28 cellular contexts compared by ENCODE assay signal in the genomic region with DNA sequence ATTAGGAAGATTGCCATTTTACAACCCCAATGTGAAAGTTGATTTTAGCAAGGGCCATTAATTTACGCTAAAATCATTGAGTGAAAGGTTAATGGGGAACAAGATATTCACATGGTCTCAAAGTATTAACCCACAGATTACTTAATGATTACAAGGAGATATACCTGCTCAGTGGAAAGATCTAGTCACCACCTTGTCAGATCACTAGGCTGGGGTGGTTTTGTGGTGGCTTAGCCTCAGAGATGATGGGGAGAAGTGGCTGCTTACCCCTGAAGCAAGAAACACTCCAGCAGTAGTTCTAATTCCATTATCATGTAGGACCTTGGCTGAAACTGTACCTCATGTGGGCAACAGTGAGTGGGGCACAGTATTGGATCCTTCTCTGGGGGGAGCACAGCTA.
"Had no signal": no experiment of that assay in that cellular context is flagged by ENCODE, and none has a peak within 500 bp of the region (broad histone marks: within the 10 kb centered on the region; RNA-seq: fewer than 3 reads in every experiment).

No MANE protein-coding gene starts in this region.

- H3K4me3 Mint-ChIP-seq: activated CD4-positive, alpha-beta memory T cell treated with anti-CD3 and anti-CD28 coated beads for 36 hours; activated CD4-positive, alpha-beta T cell treated with anti-CD3 and anti-CD28 coated beads for 36 hours; activated CD4-positive, alpha-beta T cell treated with anti-CD3 and anti-CD28 coated beads, Interleukin-2, amount 10 ng/mL, durations not matched to agents 24 days and 14 days; activated naive CD4-positive, alpha-beta T cell treated with anti-CD3 and anti-CD28 coated beads for 36 hours; activated naive CD4-positive, alpha-beta T cell treated with anti-CD3 and anti-CD28 coated beads, Interleukin-2, amount 50 U/mL, for 24 hours; activated naive CD8-positive, alpha-beta T cell treated with anti-CD3 and anti-CD28 coated beads, Interleukin-2, amount 10 ng/mL, durations not matched to agents 7 days and 5 days; activated T-cell treated with anti-CD3 and anti-CD28 coated beads, Interleukin-2, amount 50 U/mL, for 4 hours; activated T-helper 1 cell treated with anti-CD3 and anti-CD28 coated beads, Interleukin-12 subunit alpha, Interleukin-12 subunit beta, Interleukin-2, Interleukin-4 antibody, amounts not matched to agents 30 ng/mL and 10 ng/mL and 1 ng/mL, durations not matched to agents 14 hours and 24 hours and 36 hours; effector memory CD8-positive, alpha-beta T cell had no signal

- H3K27ac ChIP-seq: body of pancreas, esophagus muscularis mucosa, foreskin keratinocyte, gastrocnemius medialis had no signal

- H3K9me3 ChIP-seq: body of pancreas, esophagus muscularis mucosa, gastrocnemius medialis had no signal

- FAIRE-seq: colon had no signal

- ATAC-seq: activated CD4-positive, alpha-beta T cell treated with anti-CD3 and anti-CD28 coated beads for 36 hours; activated T-cell treated with anti-CD3 and anti-CD28 coated beads, Interleukin-2, amount 50 U/mL, for 4 hours; body of pancreas; effector memory CD8-positive, alpha-beta T cell; foreskin keratinocyte; gastrocnemius medialis had no signal

- H3K27ac Mint-ChIP-seq: activated CD4-positive, alpha-beta memory T cell treated with anti-CD3 and anti-CD28 coated beads for 36 hours; activated CD4-positive, alpha-beta T cell treated with anti-CD3 and anti-CD28 coated beads for 36 hours; activated CD4-positive, alpha-beta T cell treated with anti-CD3 and anti-CD28 coated beads, Interleukin-2, amount 10 ng/mL, durations not matched to agents 24 days and 14 days; activated naive CD4-positive, alpha-beta T cell treated with anti-CD3 and anti-CD28 coated beads for 36 hours; activated naive CD4-positive, alpha-beta T cell treated with anti-CD3 and anti-CD28 coated beads, Interleukin-2, amount 50 U/mL, for 24 hours; activated naive CD8-positive, alpha-beta T cell treated with anti-CD3 and anti-CD28 coated beads, Interleukin-2, amount 10 ng/mL, durations not matched to agents 7 days and 5 days; activated T-helper 1 cell treated with anti-CD3 and anti-CD28 coated beads, Interleukin-12 subunit alpha, Interleukin-12 subunit beta, Interleukin-2, Interleukin-4 antibody, amounts not matched to agents 30 ng/mL and 10 ng/mL and 1 ng/mL, durations not matched to agents 14 hours and 24 hours and 36 hours; activated T-helper 2 cell treated with anti-CD3 and anti-CD28 coated beads, Interferon-gamma antibody, Interleukin-2, Interleukin-4, amounts not matched to agents 10 μg/mL and 5 μg/mL and 100 μg/mL, durations not matched to agents 14 hours and 24 hours and 36 hours; effector memory CD8-positive, alpha-beta T cell had no signal

- H3K36me3 Mint-ChIP-seq: activated CD4-positive, alpha-beta memory T cell treated with anti-CD3 and anti-CD28 coated beads for 36 hours; activated naive CD4-positive, alpha-beta T cell treated with anti-CD3 and anti-CD28 coated beads, Interleukin-2, amount 50 U/mL, for 24 hours; activated naive CD8-positive, alpha-beta T cell treated with anti-CD3 and anti-CD28 coated beads, Interleukin-2, amount 10 ng/mL, durations not matched to agents 7 days and 5 days had no signal

- H3K27me3 ChIP-seq: body of pancreas, esophagus muscularis mucosa, foreskin keratinocyte, gastrocnemius medialis had no signal

- H3K4me1 Mint-ChIP-seq: activated CD4-positive, alpha-beta T cell treated with anti-CD3 and anti-CD28 coated beads for 36 hours; activated CD4-positive, alpha-beta T cell treated with anti-CD3 and anti-CD28 coated beads, Interleukin-2, amount 10 ng/mL, durations not matched to agents 24 days and 14 days had no signal

- H3K4me1 ChIP-seq: body of pancreas, esophagus muscularis mucosa, foreskin keratinocyte, gastrocnemius medialis had no signal

- DNase-seq: activated CD4-positive, alpha-beta memory T cell treated with anti-CD3 and anti-CD28 coated beads for 36 hours; activated CD4-positive, alpha-beta T cell treated with anti-CD3 and anti-CD28 coated beads for 36 hours; activated CD4-positive, alpha-beta T cell treated with anti-CD3 and anti-CD28 coated beads, Interleukin-2, amount 10 ng/mL, durations not matched to agents 24 days and 14 days; activated CD4-positive, CD25-positive, alpha-beta regulatory T cell; activated CD4-positive, CD25-positive, alpha-beta regulatory T cell treated with anti-CD3 and anti-CD28 coated beads, Interleukin-2, amount 50 U/mL, for 72 hours; activated CD8-positive, alpha-beta memory T cell treated with anti-CD3 and anti-CD28 coated beads for 24 hours; activated CD8-positive, alpha-beta memory T cell treated with anti-CD3 and anti-CD28 coated beads, Interleukin-2, amount 50 U/mL, for 4 hours; activated effector memory CD4-positive, alpha-beta T cell treated with anti-CD3 and anti-CD28 coated beads, Interleukin-2, amount 50 U/mL, for 16 hours; activated naive CD4-positive, alpha-beta T cell treated with anti-CD3 and anti-CD28 coated beads for 36 hours; activated naive CD8-positive, alpha-beta T cell treated with anti-CD3 and anti-CD28 coated beads, Interleukin-2, amount 10 ng/mL, durations not matched to agents 7 days and 5 days; activated T-cell treated with anti-CD3 and anti-CD28 coated beads, Interleukin-2, amount 50 U/mL, for 4 hours; amniotic stem cell; aorta; body of pancreas; caudate nucleus; cortex of kidney; dermis blood vessel endothelial cell; effector CD4-positive, alpha-beta T cell; effector memory CD8-positive, alpha-beta T cell; erythroblast; foreskin keratinocyte; gastrocnemius medialis; glutamatergic neuron had no signal

- H3K9me3 Mint-ChIP-seq: activated CD4-positive, alpha-beta memory T cell treated with anti-CD3 and anti-CD28 coated beads for 36 hours; activated CD4-positive, alpha-beta T cell treated with anti-CD3 and anti-CD28 coated beads, Interleukin-2, amount 10 ng/mL, durations not matched to agents 24 days and 14 days; activated naive CD4-positive, alpha-beta T cell treated with anti-CD3 and anti-CD28 coated beads for 36 hours; activated naive CD4-positive, alpha-beta T cell treated with anti-CD3 and anti-CD28 coated beads, Interleukin-2, amount 50 U/mL, for 24 hours; activated naive CD8-positive, alpha-beta T cell treated with anti-CD3 and anti-CD28 coated beads, Interleukin-2, amount 10 ng/mL, durations not matched to agents 7 days and 5 days; activated T-cell treated with anti-CD3 and anti-CD28 coated beads, Interleukin-2, amount 50 U/mL, for 4 hours; activated T-helper 1 cell treated with anti-CD3 and anti-CD28 coated beads, Interleukin-12 subunit alpha, Interleukin-12 subunit beta, Interleukin-2, Interleukin-4 antibody, amounts not matched to agents 30 ng/mL and 10 ng/mL and 1 ng/mL, durations not matched to agents 14 hours and 24 hours and 36 hours; activated T-helper 2 cell treated with anti-CD3 and anti-CD28 coated beads, Interferon-gamma antibody, Interleukin-2, Interleukin-4, amounts not matched to agents 10 μg/mL and 5 μg/mL and 100 μg/mL, durations not matched to agents 14 hours and 24 hours and 36 hours; effector memory CD8-positive, alpha-beta T cell had no signal

- H3K36me3 ChIP-seq: esophagus muscularis mucosa, gastrocnemius medialis had no signal

- H3K4me3 ChIP-seq: body of pancreas, esophagus muscularis mucosa, gastrocnemius medialis had no signal

- H3K27me3 Mint-ChIP-seq: activated CD4-positive, alpha-beta memory T cell treated with anti-CD3 and anti-CD28 coated beads for 36 hours; activated CD4-positive, alpha-beta T cell treated with anti-CD3 and anti-CD28 coated beads for 36 hours; activated CD4-positive, alpha-beta T cell treated with anti-CD3 and anti-CD28 coated beads, Interleukin-2, amount 10 ng/mL, durations not matched to agents 24 days and 14 days; activated naive CD4-positive, alpha-beta T cell treated with anti-CD3 and anti-CD28 coated beads, Interleukin-2, amount 50 U/mL, for 24 hours; activated naive CD8-positive, alpha-beta T cell treated with anti-CD3 and anti-CD28 coated beads, Interleukin-2, amount 10 ng/mL, durations not matched to agents 7 days and 5 days had no signal
